In genomic region chr6:99219788-99220187, GRCh38 we compare ENCODE assay signal across 10 cellular contexts.
DNase-seq lines count a peak whose midpoint lies in the region; ATAC-seq, FAIRE-seq and TF ChIP-seq lines count a peak whose summit lies in the region.
"Had no signal": no experiment of that assay in that cellular context is flagged by ENCODE, and none has a peak within 500 bp of the region (broad histone marks: within the 10 kb centered on the region; RNA-seq: fewer than 3 reads in every experiment).

No MANE protein-coding gene starts in this region.

- H3K27ac Mint-ChIP-seq in CD8-positive, alpha-beta memory T cell: peak overlapping the region in 1 of 8 donors; percentile 4
- H3K27ac Mint-ChIP-seq: activated naive CD8-positive, alpha-beta T cell had no signal

- H3K36me3 ChIP-seq in keratinocyte (ENCODE audit: control insufficient read depth in 2 of 2, extremely low read depth in 1 of 2, insufficient read depth in 2 of 2, low read length in 2 of 2): no peaks in the 10 kb centered on the region
- no peaks in the 10 kb centered on the region for H3K36me3 ChIP-seq in testis (ENCODE audit: low read depth, missing control alignments)
- H3K36me3 ChIP-seq in CD8-positive, alpha-beta memory T cell (ENCODE audit: insufficient read depth, low read length): no peaks in the 10 kb centered on the region
- H3K36me3 ChIP-seq: thoracic aorta had no signal

- H3K9me1 ChIP-seq in keratinocyte (ENCODE audit: control insufficient read depth, extremely low read depth, insufficient read depth, low read length): no peaks in the 10 kb centered on the region

- no peak for TF ChIP-seq POLR2A in testis (IDR thresholded peaks at IDR 0.05)

- no peak overlapping the region for H3K4me2 ChIP-seq in keratinocyte (ENCODE audit: control insufficient read depth, extremely low read depth, insufficient read depth, low read depth, low read length)

- H3K27ac ChIP-seq in keratinocyte (ENCODE audit: control insufficient read depth, insufficient read depth, low read length) (no peak overlapping the region), testis (no peak overlapping the region)
- no peak overlapping the region for H3K27ac ChIP-seq in CD8-positive, alpha-beta memory T cell (ENCODE audit: low read depth, low read length)
- H3K27ac ChIP-seq: thoracic aorta had no signal

- no peaks in the 10 kb centered on the region for H3K4me1 Mint-ChIP-seq in CD8-positive, alpha-beta memory T cell

- peaks cover 0 to 7% of the 10 kb centered on the region in 2 donors for H3K27me3 Mint-ChIP-seq in CD8-positive, alpha-beta memory T cell

- H4K20me1 ChIP-seq in keratinocyte (ENCODE audit: control insufficient read depth, extremely low read depth, insufficient read depth, low read length): no peaks in the 10 kb centered on the region

- ATAC-seq in GM21619 (IDR thresholded peaks at IDR 0.05; ENCODE audit: unreplicated experiment): peak; percentile 96

- H3K4me3 Mint-ChIP-seq in CD8-positive, alpha-beta memory T cell: no peak overlapping the region
- H3K4me3 Mint-ChIP-seq: activated naive CD8-positive, alpha-beta T cell had no signal

- H3K27me3 ChIP-seq in keratinocyte (ENCODE audit: control insufficient read depth, extremely low read depth, insufficient read depth, low read length) (peaks cover 3% of the 10 kb centered on the region), testis (no peaks in the 10 kb centered on the region)
- H3K27me3 ChIP-seq in CD8-positive, alpha-beta memory T cell (ENCODE audit: insufficient read depth, low read length, poor library complexity, severe bottlenecking): no peaks in the 10 kb centered on the region

- no peak for FAIRE-seq in keratinocyte (lab: Jason Lieb, UNC)

- DNase-seq in HuH-7 (ENCODE audit: low spot score): peak; percentile 49
- DNase-seq in keratinocyte (ENCODE audit: low read depth, low spot score): no peak
- no peak for DNase-seq in testis
- no peak for DNase-seq in CD8-positive, alpha-beta memory T cell
- DNase-seq in DMS153 (lab: John Stamatoyannopoulos, UW): no peak
- DNase-seq in NCI-H510A (lab: John Stamatoyannopoulos, UW): no peak

- intact Hi-C loops in testis (cut with DNase I; ENCODE audit: low total_unique reads): no loop called here

- H3K9me3 Mint-ChIP-seq in CD8-positive, alpha-beta memory T cell: no peaks in the 10 kb centered on the region

- CTCF ChIA-PET in CD8-positive, alpha-beta memory T cell (lab: Charles Lee): no interaction called here

- no peaks in the 10 kb centered on the region for H3K79me2 ChIP-seq in keratinocyte (ENCODE audit: control insufficient read depth, insufficient read depth, low read length)

- no peaks in the 10 kb centered on the region for H3K4me1 ChIP-seq in keratinocyte (ENCODE audit: control insufficient read depth, extremely low read depth, insufficient read depth, low read length)
- H3K4me1 ChIP-seq in testis: no peaks in the 10 kb centered on the region
- no peaks in the 10 kb centered on the region for H3K4me1 ChIP-seq in CD8-positive, alpha-beta memory T cell (ENCODE audit: insufficient read depth, low read length)

- no peak overlapping the region for H3K9ac ChIP-seq in keratinocyte (ENCODE audit: control insufficient read depth, extremely low read depth, insufficient read depth, low read length)

- POLR2A ChIA-PET in CD8-positive, alpha-beta memory T cell (lab: Charles Lee): no interaction called here

- H3K9me3 ChIP-seq in keratinocyte (ENCODE audit: control insufficient read depth, low read depth, low read length) (no peaks in the 10 kb centered on the region), testis (no peaks in the 10 kb centered on the region)
- no peaks in the 10 kb centered on the region for H3K9me3 ChIP-seq in CD8-positive, alpha-beta memory T cell (ENCODE audit: low read length)
- H3K9me3 ChIP-seq: thoracic aorta had no signal

- no peaks in the 10 kb centered on the region for H3K36me3 Mint-ChIP-seq in CD8-positive, alpha-beta memory T cell

- no peak overlapping the region for H2AFZ ChIP-seq in keratinocyte (ENCODE audit: control insufficient read depth, low read length)

- TF ChIP-seq CTCF in GM12875 (IDR thresholded peaks at IDR 0.05; ENCODE audit: borderline replicate concordance, insufficient read depth, low read depth, low read length): peak; percentile 26; the same call in 1 of the 2 replicates
- TF ChIP-seq CTCF in keratinocyte (optimal IDR thresholded peaks at IDR 0.05 in 1 of 3, IDR thresholded peaks at IDR 0.05 in 1 of 3, conservative IDR thresholded peaks at IDR 0.05 in 1 of 3; ENCODE audit: extremely low read depth in 1 of 3, insufficient read depth in 2 of 3, low read length in 3 of 3): peak; percentile 21 to 48 (median 27)
- TF ChIP-seq CTCF in testis (IDR thresholded peaks at IDR 0.05): no peak

- WGBS in testis, 2 donors: 22 to 45% methylated on average over 3 to 4 of the region's 4 CpGs

- dilution Hi-C loops in keratinocyte (cut with MboI; ENCODE audit: extremely low pct_ligation_motif_present, low sequenced_read_pairs): no loop called here

- H3K4me3 ChIP-seq in GM12875 (ENCODE audit: low read depth, low read length) (no peak overlapping the region), keratinocyte (ENCODE audit: control insufficient read depth in 2 of 3, extremely low read depth in 1 of 3, insufficient read depth in 2 of 3, low read depth in 1 of 3, low read length in 3 of 3) (no peak overlapping the region), testis (no peak overlapping the region)
- H3K4me3 ChIP-seq in CD8-positive, alpha-beta memory T cell (ENCODE audit: low read length): no peak overlapping the region
- H3K4me3 ChIP-seq: thoracic aorta had no signal

Comparison
In these comparisons a context has a peak if more than half of its experiments do, and no peak if none do; other contexts are left out.
1. CTCF ChIP-seq: peak in GM12875 (single experiment) and keratinocyte (3 of 3); none in testis (0 of 3).